8 cellular contexts compared by ENCODE assay signal in the genomic region with DNA sequence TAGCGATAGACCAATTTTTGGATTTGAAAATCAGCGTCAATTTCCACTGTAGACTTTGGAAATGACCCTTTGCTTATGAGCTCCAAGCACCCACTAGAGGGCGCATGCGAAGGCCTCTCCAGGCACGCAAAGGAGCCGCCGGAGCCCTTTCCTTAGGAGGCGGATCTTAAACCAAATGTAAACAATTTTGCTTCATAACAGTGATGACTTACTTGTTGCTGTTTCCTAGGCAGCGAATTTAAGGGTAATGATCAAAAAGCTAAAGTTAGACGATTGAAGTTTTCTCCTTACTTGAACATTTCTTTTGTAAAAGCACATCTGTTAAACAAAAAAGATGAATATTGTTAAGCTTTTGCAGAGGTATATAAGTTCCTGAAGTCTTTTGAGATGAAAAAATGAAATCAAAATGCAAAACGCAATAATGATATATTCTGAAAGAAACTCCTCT. TPM values are rescaled to one million over a fixed set of nuclear protein-coding genes. Genes with fewer than 3 reads are reported as not detected.
A peak's percentile ranks its signal among the peaks of the same experiment; 100 is the strongest.
DNase-seq lines count a peak whose midpoint lies in the region; ATAC-seq, FAIRE-seq and TF ChIP-seq lines count a peak whose summit lies in the region.

No MANE protein-coding gene starts in this region.

- H3K27me3 ChIP-seq in BE2C (peaks cover 34% of the 10 kb centered on the region), right lobe of liver (no peaks in the 10 kb centered on the region)

- H3K27ac ChIP-seq in right lobe of liver, result no peak overlapping the region

- H3K4me3 ChIP-seq in BE2C (ENCODE audit: low read depth, low read length), result no peak overlapping the region
- no peak overlapping the region for H3K4me3 ChIP-seq in right lobe of liver

- H3K9me3 ChIP-seq in BE2C, result no peaks in the 10 kb centered on the region
- H3K9me3 ChIP-seq in right lobe of liver, result no peaks in the 10 kb centered on the region

- TF ChIP-seq CTCF in BE2C (IDR thresholded peaks at IDR 0.05; ENCODE audit: low read depth, low read length) (peak; percentile 96), right lobe of liver (IDR thresholded peaks at IDR 0.05) (peak; percentile 70 to 98 (median 92))

- ATAC-seq in right lobe of liver (peak; percentile 85 to 94 (median 90)), HG02623 (IDR thresholded peaks at IDR 0.05; ENCODE audit: unreplicated experiment) (no peak)

- H3K36me3 ChIP-seq in BE2C (no peaks in the 10 kb centered on the region), right lobe of liver (no peaks in the 10 kb centered on the region)

- TF ChIP-seq POLR2A in H54 (IDR thresholded peaks at IDR 0.05; ENCODE audit: low read depth, low read length) (no peak), right lobe of liver (IDR thresholded peaks at IDR 0.05) (no peak)

- WGBS in right lobe of liver (ENCODE audit: insufficient coverage, low coverage, low lambda C conversion rate, missing lambda C conversion rate), result 4% methylated on average over 11 of the region's 11 CpGs

- peak; percentile 78 for DNase-seq in BE2C
- DNase-seq in H54 (ENCODE audit: insufficient read length, low spot score), result peak; percentile 75
- DNase-seq in NCI-H748 treated with DMSO at 0.1 percent for 48 hours (lab: John Stamatoyannopoulos, UW), result peak; percentile 25
- peak; percentile 71 for DNase-seq in activated CD4-positive, alpha-beta T cell treated with anti-CD3 and anti-CD28 coated beads, Interleukin-2, amount 50 U/mL, for 4 hours
- DNase-seq in dedifferentiated amniotic fluid mesenchymal stem cell (ENCODE audit: extremely low spot score), result peak; percentile 94
- DNase-seq in right lobe of liver, result peak; percentile 68 to 76 (median 73)
- peak; percentile 56 to 62 (median 56) for DNase-seq in stimulated activated CD4-positive, alpha-beta T cell treated with anti-CD3 and anti-CD28 coated beads, TNF-alpha, amount 100 ng/mL, for 4 hours (ENCODE audit: low read depth in 3 of 3)

- intact Hi-C loops in right lobe of liver (cut with DNase I), result no loop called here

- peak; percentile 20 for FAIRE-seq in H54 (lab: Jason Lieb, UNC)

- no peaks in the 10 kb centered on the region for H3K4me1 ChIP-seq in BE2C
- H3K4me1 ChIP-seq in right lobe of liver, result no peaks in the 10 kb centered on the region

RNA-seq across cellular contexts. Expression of a gene that starts 29.2 kb away (rescaled TPM):
- 7.1 TPM for polyA plus RNA-seq in BE2C (2012; ENCODE audit: insufficient read depth, insufficient read length, low read depth)
- total RNA-seq in right lobe of liver, result 10 to 100 TPM in 5 of 6 experiments, 1 to 10 TPM in 1; 7.1 to 12.8 (median 10.5) TPM

Comparison
In these comparisons a context has a peak if more than half of its experiments do, and no peak if none do; other contexts are left out.
1. DNase-seq: peak in every context shown above with its lines; median percentile 94 in dedifferentiated amniotic fluid mesenchymal stem cell; 78 in BE2C; 75 in H54; 73 in right lobe of liver; 71 in activated CD4-positive, alpha-beta T cell treated with anti-CD3 and anti-CD28 coated beads, Interleukin-2, amount 50 U/mL, for 4 hours; 56 in stimulated activated CD4-positive, alpha-beta T cell treated with anti-CD3 and anti-CD28 coated beads, TNF-alpha, amount 100 ng/mL, for 4 hours; 25 in NCI-H748 treated with DMSO at 0.1 percent for 48 hours.